ENCODE assay signal across 13 cellular contexts in the genomic region with DNA sequence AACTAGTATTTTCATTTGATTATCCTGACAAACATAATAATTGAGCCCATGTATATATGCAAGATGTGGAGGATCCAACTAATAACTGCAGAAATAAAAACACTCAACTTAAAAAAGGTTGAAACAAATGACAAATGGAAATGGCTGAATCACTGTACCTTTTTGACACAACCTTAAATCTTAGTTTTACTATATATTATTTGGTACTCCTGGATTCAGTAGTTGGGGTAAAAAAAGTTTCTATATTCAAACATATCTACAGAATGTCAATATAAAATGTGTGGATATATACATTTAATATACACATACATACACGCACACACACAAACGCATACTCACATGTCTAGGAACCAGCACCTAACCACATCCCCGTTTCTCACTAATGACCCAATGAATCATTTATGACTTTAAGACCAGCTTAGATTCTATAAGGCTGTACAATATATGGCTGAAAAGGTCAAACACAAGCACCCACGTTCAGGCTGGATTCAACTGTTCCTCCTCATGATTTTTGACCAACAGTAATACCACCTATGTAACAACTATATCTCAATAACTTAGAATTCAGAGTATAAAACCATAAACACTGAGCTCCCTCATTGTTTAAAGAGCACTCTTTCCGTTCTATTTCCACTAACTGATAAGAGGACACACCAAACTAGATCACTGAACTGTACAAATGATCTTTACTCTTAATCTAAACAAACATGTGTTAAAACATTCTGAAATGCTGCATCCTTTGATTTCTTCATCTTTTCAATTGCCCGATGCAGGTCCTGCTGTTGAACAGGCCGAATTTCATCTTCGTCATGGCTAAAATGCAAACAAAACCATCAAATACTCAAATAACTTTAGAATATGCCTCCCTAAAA.
DNase-seq lines count a peak whose midpoint lies in the region; ATAC-seq, FAIRE-seq and TF ChIP-seq lines count a peak whose summit lies in the region.
"Had no signal": no experiment of that assay in that cellular context is flagged by ENCODE, and none has a peak within 500 bp of the region (broad histone marks: within the 10 kb centered on the region; RNA-seq: fewer than 3 reads in every experiment).

No MANE protein-coding gene starts in this region.

- CTCF ChIA-PET in activated CD8-positive, alpha-beta memory T cell treated with anti-CD3 and anti-CD28 coated beads, Interleukin-2, amount 10 ng/mL, durations not matched to agents 7 days and 5 days (lab: Charles Lee), result interaction anchor here (1.0 kb wide), 1 partner anchor 21 kb away, joined by 3 read pairs; no protein-coding TSS in a partner anchor

- peak overlapping the region; percentile 41 to 75 for H3K27ac Mint-ChIP-seq in activated naive CD4-positive, alpha-beta T cell treated with anti-CD3 and anti-CD28 coated beads, Interleukin-2, amount 50 U/mL, for 72 hours
- peak overlapping the region; percentile 48; the same call in 1 of the 2 replicates for H3K27ac Mint-ChIP-seq in HFFc6
- H3K27ac Mint-ChIP-seq in activated naive CD8-positive, alpha-beta T cell treated with anti-CD3 and anti-CD28 coated beads, Interleukin-2, amount 50 U/mL, for 24 hours, result peak overlapping the region; percentile 86
- no peak overlapping the region for H3K27ac Mint-ChIP-seq in activated CD8-positive, alpha-beta memory T cell treated with anti-CD3 and anti-CD28 coated beads, Interleukin-2, amount 10 ng/mL, durations not matched to agents 7 days and 5 days

- DNase-seq in activated naive CD4-positive, alpha-beta T cell treated with anti-CD3 and anti-CD28 coated beads, Interleukin-2, amount 50 U/mL, for 72 hours (ENCODE audit: low spot score in 2 of 2), result no peak
- DNase-seq in activated naive CD4-positive, alpha-beta T cell (lab: John Stamatoyannopoulos, UW), result no peak
- no peak for DNase-seq in HFFc6
- DNase-seq in activated naive CD8-positive, alpha-beta T cell treated with anti-CD3 and anti-CD28 coated beads, Interleukin-2, amount 50 U/mL, for 24 hours, result peak; percentile 7
- DNase-seq in urothelium cell line (ENCODE audit: low spot score), result no peak
- DNase-seq in activated CD8-positive, alpha-beta memory T cell treated with anti-CD3 and anti-CD28 coated beads, Interleukin-2, amount 10 ng/mL, durations not matched to agents 7 days and 5 days, result no peak
- no peak for DNase-seq in NCI-H1092 treated with DMSO at 0.1 percent for 48 hours (lab: John Stamatoyannopoulos, UW)
- DNase-seq: NCI-H146; NCI-H2081 treated with DMSO at 0.1 percent for 48 hours; NCI-H226; NCI-H526 treated with DMSO at 0.1 percent for 48 hours; NK-92 treated with Interleukin-12 subunit alpha and Interleukin-12 subunit beta, amount 100 ng/mL, for 24 hours; PC-3 had no signal

- no peaks in the 10 kb centered on the region for H3K9me3 Mint-ChIP-seq in activated naive CD4-positive, alpha-beta T cell treated with anti-CD3 and anti-CD28 coated beads, Interleukin-2, amount 50 U/mL, for 72 hours
- no peaks in the 10 kb centered on the region for H3K9me3 Mint-ChIP-seq in HFFc6
- peaks cover 2% of the 10 kb centered on the region for H3K9me3 Mint-ChIP-seq in activated naive CD8-positive, alpha-beta T cell treated with anti-CD3 and anti-CD28 coated beads, Interleukin-2, amount 50 U/mL, for 24 hours
- no peaks in the 10 kb centered on the region for H3K9me3 Mint-ChIP-seq in activated CD8-positive, alpha-beta memory T cell treated with anti-CD3 and anti-CD28 coated beads, Interleukin-2, amount 10 ng/mL, durations not matched to agents 7 days and 5 days (ENCODE audit: low read depth)

- peaks cover 50% of the 10 kb centered on the region for H3K4me1 Mint-ChIP-seq in HFFc6 (ENCODE audit: low read depth)
- H3K4me1 Mint-ChIP-seq in activated naive CD8-positive, alpha-beta T cell treated with anti-CD3 and anti-CD28 coated beads, Interleukin-2, amount 50 U/mL, for 24 hours, result peaks cover 39% of the 10 kb centered on the region
- peaks cover 25% of the 10 kb centered on the region for H3K4me1 Mint-ChIP-seq in activated CD8-positive, alpha-beta memory T cell treated with anti-CD3 and anti-CD28 coated beads, Interleukin-2, amount 10 ng/mL, durations not matched to agents 7 days and 5 days

- no peaks in the 10 kb centered on the region; the same call in 1 of the 2 replicates for H3K27me3 Mint-ChIP-seq in HFFc6 (ENCODE audit: insufficient read depth)
- H3K27me3 Mint-ChIP-seq in activated naive CD8-positive, alpha-beta T cell treated with anti-CD3 and anti-CD28 coated beads, Interleukin-2, amount 50 U/mL, for 24 hours, result no peaks in the 10 kb centered on the region
- H3K27me3 Mint-ChIP-seq in activated CD8-positive, alpha-beta memory T cell treated with anti-CD3 and anti-CD28 coated beads, Interleukin-2, amount 10 ng/mL, durations not matched to agents 7 days and 5 days, result no peaks in the 10 kb centered on the region

- no peak for TF ChIP-seq CTCF in HFFc6 (IDR thresholded peaks at IDR 0.05)

- H3K36me3 Mint-ChIP-seq in activated naive CD4-positive, alpha-beta T cell treated with anti-CD3 and anti-CD28 coated beads, Interleukin-2, amount 50 U/mL, for 72 hours, result peaks cover 5 to 29% of the 10 kb centered on the region in 2 donors
- peaks cover 39% of the 10 kb centered on the region for H3K36me3 Mint-ChIP-seq in HFFc6 (ENCODE audit: low read depth)
- peaks cover 39% of the 10 kb centered on the region for H3K36me3 Mint-ChIP-seq in activated naive CD8-positive, alpha-beta T cell treated with anti-CD3 and anti-CD28 coated beads, Interleukin-2, amount 50 U/mL, for 24 hours (ENCODE audit: low read depth)
- peaks cover 37% of the 10 kb centered on the region for H3K36me3 Mint-ChIP-seq in activated CD8-positive, alpha-beta memory T cell treated with anti-CD3 and anti-CD28 coated beads, Interleukin-2, amount 10 ng/mL, durations not matched to agents 7 days and 5 days

- no peak overlapping the region for H3K4me3 Mint-ChIP-seq in HFFc6
- H3K4me3 Mint-ChIP-seq in activated naive CD8-positive, alpha-beta T cell treated with anti-CD3 and anti-CD28 coated beads, Interleukin-2, amount 50 U/mL, for 24 hours, result peak overlapping the region; percentile 23
- H3K4me3 Mint-ChIP-seq in activated CD8-positive, alpha-beta memory T cell treated with anti-CD3 and anti-CD28 coated beads, Interleukin-2, amount 10 ng/mL, durations not matched to agents 7 days and 5 days, result no peak overlapping the region

- peak; percentile 30 for FAIRE-seq in urothelium cell line (lab: Jason Lieb, UNC)

- peak; percentile 69 to 73 for ATAC-seq in activated naive CD4-positive, alpha-beta T cell treated with anti-CD3 and anti-CD28 coated beads, Interleukin-2, amount 50 U/mL, for 72 hours
- ATAC-seq in activated naive CD8-positive, alpha-beta T cell treated with anti-CD3 and anti-CD28 coated beads, Interleukin-2, amount 50 U/mL, for 24 hours, result peak; percentile 85
- no peak for ATAC-seq in activated CD8-positive, alpha-beta memory T cell treated with anti-CD3 and anti-CD28 coated beads, Interleukin-2, amount 10 ng/mL, durations not matched to agents 7 days and 5 days
- ATAC-seq: PC-3 had no signal
